Comparison of ENCODE assay signal across 19 cellular contexts in the genomic region with DNA sequence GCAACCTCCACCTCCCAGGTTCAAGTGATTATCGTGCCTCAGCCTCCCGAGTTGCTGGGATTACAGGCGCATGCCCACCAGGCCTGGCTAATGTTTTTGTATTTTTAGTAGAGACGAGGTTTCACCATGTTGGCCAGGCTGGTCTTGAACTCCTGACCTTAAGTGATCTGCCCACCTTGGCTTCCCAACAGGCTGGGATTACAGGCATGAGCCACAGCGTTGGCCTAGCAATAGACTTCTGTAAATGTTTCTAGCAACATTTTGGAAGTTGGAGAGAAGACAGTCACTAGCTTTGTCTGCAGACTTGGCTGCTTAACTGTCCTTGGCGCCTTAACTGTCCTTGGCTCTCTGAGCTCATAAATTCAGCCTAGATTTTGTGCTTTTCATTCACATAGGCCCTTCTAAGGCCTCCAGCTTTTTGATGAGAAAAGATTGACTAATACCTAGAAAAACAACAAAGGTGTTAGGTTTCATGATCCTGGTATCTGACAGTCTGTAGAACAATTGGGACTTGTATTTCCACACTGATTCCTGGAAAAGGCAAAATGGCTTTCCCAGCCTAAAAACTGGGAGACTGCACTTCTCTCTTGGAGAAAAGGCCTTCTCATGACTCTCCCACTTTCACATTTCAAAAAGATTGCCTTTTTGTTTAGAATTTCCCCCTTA. TPM values are rescaled to one million over a fixed set of nuclear protein-coding genes. Genes with fewer than 3 reads are reported as not detected.
A peak's percentile ranks its signal among the peaks of the same experiment; 100 is the strongest.
DNase-seq lines count a peak whose midpoint lies in the region; ATAC-seq and TF ChIP-seq lines count a peak whose summit lies in the region.
"Had no signal": no experiment of that assay in that cellular context is flagged by ENCODE, and none has a peak within 500 bp of the region (broad histone marks: within the 10 kb centered on the region; RNA-seq: fewer than 3 reads in every experiment).

No MANE protein-coding gene starts in this region.

- H3K4me3 ChIP-seq in AG04450 (ENCODE audit: low read depth, low read length), result 0 out of 2 replicates have a peak overlapping the region, but pooled peaks have one; percentile 2
- H3K4me3 ChIP-seq in HCT116 (replicated peaks in 1 of 2; ENCODE audit: low read depth in 1 of 2, low read length in 2 of 2), result no peak overlapping the region
- H3K4me3 ChIP-seq in SK-N-MC, result no peak overlapping the region
- H3K4me3 ChIP-seq in iPS-20b (ENCODE audit: low read length), result no peak overlapping the region
- H3K4me3 ChIP-seq: left ventricle myocardium inferior had no signal

- CTCF ChIA-PET in AG04450 (lab: Charles Lee), result no interaction called here
- CTCF ChIA-PET in HCT116 (lab: Charles Lee), result no interaction called here

- DNase-seq in AG04450 (ENCODE audit: low read depth, low spot score) (no peak), HCT116 (ENCODE audit: low read depth, low spot score) (no peak), SK-N-MC (ENCODE audit: low read depth, low spot score) (no peak), NCI-H2029 treated with DMSO at 0.1 percent for 48 hours (lab: John Stamatoyannopoulos, UW) (no peak), activated gamma-delta T cell treated with Interleukin-2 at 50 U/mL for 16 hours (no peak)
- DNase-seq: activated CD8-positive, alpha-beta memory T cell treated with anti-CD3 and anti-CD28 coated beads, Interleukin-2, amount 10 ng/mL, durations not matched to agents 7 days and 5 days; activated naive CD4-positive, alpha-beta T cell treated with anti-CD3 and anti-CD28 coated beads, Interleukin-2, amount 50 U/mL, for 16 hours; BE2C; brain microvascular endothelial cell; left ventricle myocardium inferior; naive thymus-derived CD8-positive, alpha-beta T cell; NCI-H1930; NCI-H526; retina had no signal

- TF ChIP-seq RAD21 in HCT116 (IDR thresholded peaks at IDR 0.05; ENCODE audit: low read depth), result no peak

- H3K9me2 ChIP-seq in HCT116 (ENCODE audit: insufficient read depth), result peaks cover 4% of the 10 kb centered on the region; the same call in 1 of the 2 replicates

- peak overlapping the region; percentile 80 for H2AFZ ChIP-seq in HCT116 (ENCODE audit: low read depth, low read length, poor library complexity, severe bottlenecking)

- no peak overlapping the region for H3K9ac ChIP-seq in HCT116 (ENCODE audit: low read length)
- no peak overlapping the region for H3K9ac ChIP-seq in SK-N-MC (ENCODE audit: insufficient read length)
- peak overlapping the region; percentile 1; the same call in 1 of the 2 replicates for H3K9ac ChIP-seq in iPS-20b (ENCODE audit: low read depth, low read length)

- H3K9me3 ChIP-seq in AG04450 (ENCODE audit: control insufficient read depth, insufficient read depth, low read length), result no peaks in the 10 kb centered on the region; the same call in 1 of the 2 replicates
- H3K9me3 ChIP-seq in HCT116 (ENCODE audit: control insufficient read depth in 1 of 2, insufficient read depth in 1 of 2, low read depth in 1 of 2, low read length in 2 of 2), result no peaks in the 10 kb centered on the region
- H3K9me3 ChIP-seq in SK-N-MC (ENCODE audit: low read depth, low read length), result no peaks in the 10 kb centered on the region
- H3K9me3 ChIP-seq in iPS-20b (ENCODE audit: insufficient read depth, low read depth, low read length), result 0 out of 2 replicates have a peak, but pooled peaks cover 7% of the 10 kb centered on the region
- H3K9me3 ChIP-seq: BE2C, left ventricle myocardium inferior had no signal

- no peak for TF ChIP-seq CTCF in AG04450 (IDR thresholded peaks at IDR 0.05; ENCODE audit: low read depth, low read length)
- no peak for TF ChIP-seq CTCF in HCT116 (IDR thresholded peaks at IDR 0.05 in 2 of 3, conservative IDR thresholded peaks at IDR 0.05 in 1 of 3; ENCODE audit: borderline replicate concordance in 1 of 3, insufficient read depth in 1 of 3, low read depth in 2 of 3, low read length in 2 of 3)

- H3K4me1 ChIP-seq in HCT116 (ENCODE audit: control insufficient read depth in 1 of 2, insufficient read depth in 2 of 2, low read length in 2 of 2) (peaks cover 2 to 9% of the 10 kb centered on the region in 2 experiments; a peak in 2 of 4 replicates), iPS-20b (ENCODE audit: insufficient read depth, low read length) (peaks cover 2% of the 10 kb centered on the region; the same call in 1 of the 2 replicates)
- H3K4me1 ChIP-seq: BE2C had no signal

- no peaks in the 10 kb centered on the region for H3K36me3 ChIP-seq in HCT116 (ENCODE audit: control insufficient read depth in 1 of 2, insufficient read depth in 2 of 2, low read length in 2 of 2)
- no peaks in the 10 kb centered on the region for H3K36me3 ChIP-seq in SK-N-MC (ENCODE audit: insufficient read depth, low read length)
- no peaks in the 10 kb centered on the region for H3K36me3 ChIP-seq in iPS-20b (ENCODE audit: insufficient read depth, low read depth, low read length)
- H3K36me3 ChIP-seq: BE2C, brain microvascular endothelial cell, left ventricle myocardium inferior had no signal

- TF ChIP-seq POLR2A in HCT116 (IDR thresholded peaks at IDR 0.05; ENCODE audit: borderline replicate concordance, extremely low read depth, insufficient read depth, insufficient read length), result no peak

- peak overlapping the region; percentile 49 for H3K27ac ChIP-seq in AG04450 (ENCODE audit: low read depth, low read length)
- H3K27ac ChIP-seq in HCT116 (ENCODE audit: low read depth, low read length), result no peak overlapping the region
- peak overlapping the region; percentile 7; the same call in 1 of the 2 replicates for H3K27ac ChIP-seq in SK-N-MC
- H3K27ac ChIP-seq in iPS-20b (ENCODE audit: low read length), result no peak overlapping the region
- H3K27ac ChIP-seq: brain microvascular endothelial cell, left ventricle myocardium inferior had no signal

- POLR2A ChIA-PET in AG04450 (lab: Yijun Ruan, JAX), result interaction anchor here (1.6 to 6.9 kb wide), 2 partner anchors 26 to 32 kb away, joined by 4 to 289 read pairs; a partner anchor contains a TSS
- POLR2A ChIA-PET in HCT116 (lab: Charles Lee), result interaction anchor here (0.8 to 4.7 kb wide), 3 partner anchors 25 to 53 kb away, joined by 3 to 27 read pairs (median 3); a partner anchor contains a TSS

- peak overlapping the region; percentile 34 for H3K4me2 ChIP-seq in HCT116 (ENCODE audit: low read length)

- no TSS peak for BruUV-seq in HCT116 (replicated peaks; lab: Mats Ljungman, UMichigan)

- no peaks in the 10 kb centered on the region for H4K20me1 ChIP-seq in HCT116 (ENCODE audit: insufficient read depth)

- no peaks in the 10 kb centered on the region for H3K79me2 ChIP-seq in HCT116 (ENCODE audit: insufficient read depth, low read length)

- H3K27me3 ChIP-seq in AG04450 (ENCODE audit: control insufficient read depth, insufficient read depth, low read length) (no peaks in the 10 kb centered on the region), HCT116 (ENCODE audit: insufficient read depth, low read length) (no peaks in the 10 kb centered on the region), iPS-20b (ENCODE audit: insufficient read depth, low read length) (no peaks in the 10 kb centered on the region)
- H3K27me3 ChIP-seq: BE2C, brain microvascular endothelial cell had no signal

- ATAC-seq in HCT116, result peak; percentile 47; the same call in 1 of the 2 replicates
- no peak for ATAC-seq in HG02885 (IDR thresholded peaks at IDR 0.05; ENCODE audit: poor library complexity, unreplicated experiment)
- no peak for ATAC-seq in HG02884 (IDR thresholded peaks at IDR 0.05; ENCODE audit: unreplicated experiment)
- ATAC-seq: activated CD8-positive, alpha-beta memory T cell treated with anti-CD3 and anti-CD28 coated beads, Interleukin-2, amount 10 ng/mL, durations not matched to agents 7 days and 5 days; naive thymus-derived CD8-positive, alpha-beta T cell; WTC11 had no signal

- RAD21 ChIA-PET in HCT116 (lab: Charles Lee; ENCODE audit: low non-redundant PET in 1 of 2, low total read pairs in 2 of 2, uncharacterized antibody in 2 of 2, unreplicated experiment in 2 of 2), result no interaction called here

- intact Hi-C loops in HCT116 (cut with micrococcal nuclease), result no loop called here

TF ChIP-seq in HCT116, 20 proteins besides CTCF, POLR2A, EP300 and RAD21 (continues in another document):
- TF ChIP-seq, protein P1, sequence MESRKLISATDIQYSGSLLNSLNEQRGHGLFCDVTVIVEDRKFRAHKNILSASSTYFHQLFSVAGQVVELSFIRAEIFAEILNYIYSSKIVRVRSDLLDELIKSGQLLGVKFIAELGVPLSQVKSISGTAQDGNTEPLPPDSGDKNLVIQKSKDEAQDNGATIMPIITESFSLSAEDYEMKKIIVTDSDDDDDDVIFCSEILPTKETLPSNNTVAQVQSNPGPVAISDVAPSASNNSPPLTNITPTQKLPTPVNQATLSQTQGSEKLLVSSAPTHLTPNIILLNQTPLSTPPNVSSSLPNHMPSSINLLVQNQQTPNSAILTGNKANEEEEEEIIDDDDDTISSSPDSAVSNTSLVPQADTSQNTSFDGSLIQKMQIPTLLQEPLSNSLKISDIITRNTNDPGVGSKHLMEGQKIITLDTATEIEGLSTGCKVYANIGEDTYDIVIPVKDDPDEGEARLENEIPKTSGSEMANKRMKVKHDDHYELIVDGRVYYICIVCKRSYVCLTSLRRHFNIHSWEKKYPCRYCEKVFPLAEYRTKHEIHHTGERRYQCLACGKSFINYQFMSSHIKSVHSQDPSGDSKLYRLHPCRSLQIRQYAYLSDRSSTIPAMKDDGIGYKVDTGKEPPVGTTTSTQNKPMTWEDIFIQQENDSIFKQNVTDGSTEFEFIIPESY (IDR thresholded peaks at IDR 0.05; ENCODE audit: extremely low read depth, insufficient replicate concordance, low read length), result no peak
- TF ChIP-seq JUND (IDR thresholded peaks at IDR 0.05) (no peak), FOSL1 (IDR thresholded peaks at IDR 0.05; ENCODE audit: low read depth) (no peak), TCF7L2 (IDR thresholded peaks at IDR 0.05; ENCODE audit: borderline replicate concordance, extremely low read depth, insufficient read depth, insufficient read length) (no peak)
- TF ChIP-seq, protein P2, sequence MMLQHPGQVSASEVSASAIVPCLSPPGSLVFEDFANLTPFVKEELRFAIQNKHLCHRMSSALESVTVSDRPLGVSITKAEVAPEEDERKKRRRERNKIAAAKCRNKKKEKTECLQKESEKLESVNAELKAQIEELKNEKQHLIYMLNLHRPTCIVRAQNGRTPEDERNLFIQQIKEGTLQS (IDR thresholded peaks at IDR 0.05), result no peak

RNA-seq across cellular contexts. Expression of a gene that starts 49.7 kb away (rescaled TPM):
- not detected in 2 replicates for polyA plus RNA-seq in AG04450 (2011; rRNA removed)
- polyA minus RNA-seq in AG04450 (2011; rRNA and poly(A)+ RNA removed), result not detected in 2 replicates
- total RNA-seq in HCT116 (2021; ENCODE audit: unreplicated experiment), result not detected
- polyA plus RNA-seq in HCT116 (2012), result not detected in 2 replicates
- total RNA-seq: activated CD8-positive, alpha-beta memory T cell treated with anti-CD3 and anti-CD28 coated beads, Interleukin-2, amount 10 ng/mL, durations not matched to agents 7 days and 5 days; left ventricle myocardium inferior; naive thymus-derived CD8-positive, alpha-beta T cell; T-helper 1 cell treated with Interleukin-12 subunit alpha and Interleukin-12 subunit beta and Interleukin-4 antibody, amounts not matched to agents 30 ng/mL and 1 ng/mL, for 36 hours; WTC11 had no signal
- polyA plus RNA-seq: naive thymus-derived CD8-positive, alpha-beta T cell had no signal

Comparison
In these comparisons a context has a peak if more than half of its experiments do, and no peak if none do; other contexts are left out.
1. H3K27ac ChIP-seq: peak in AG04450 (single experiment) and SK-N-MC (single experiment); none in HCT116 (single experiment) and iPS-20b (single experiment).